ENCODE assay signal across 1 cellular context in the genomic region with DNA sequence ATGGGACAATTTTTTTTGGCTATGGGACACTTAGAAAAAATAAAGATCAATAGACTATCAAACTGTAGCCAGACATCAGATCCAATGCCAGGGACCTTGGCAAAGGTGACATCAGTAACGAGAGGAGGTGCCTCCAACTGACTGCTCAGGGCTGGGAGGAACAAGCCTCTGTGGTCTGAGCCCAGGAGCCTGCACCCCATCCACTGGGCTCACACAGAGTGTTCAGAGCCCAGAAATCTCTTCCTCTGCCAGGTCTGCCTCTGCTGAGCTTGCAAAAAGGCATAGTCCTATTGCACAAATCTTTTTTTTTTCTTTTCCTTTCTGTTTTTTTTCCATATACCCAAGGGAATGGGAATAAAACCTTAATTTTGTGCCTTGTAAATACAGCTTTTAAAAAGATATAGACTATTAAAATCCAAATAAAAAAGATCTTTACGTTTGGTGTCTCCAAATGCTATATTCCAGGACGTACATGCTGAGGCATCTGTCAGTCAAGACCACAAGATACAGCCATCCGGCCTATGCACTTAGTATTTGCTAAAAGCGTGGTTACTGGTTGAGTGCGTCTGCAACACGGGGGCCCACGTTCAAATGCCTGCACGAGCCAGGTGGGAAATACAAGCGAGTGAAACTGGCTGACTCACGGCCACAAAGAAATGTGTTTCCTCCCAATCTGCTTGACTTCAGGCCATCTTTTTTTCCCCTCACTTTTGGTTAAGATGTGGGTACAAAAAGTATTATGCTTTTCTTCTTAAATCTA.
TF ChIP-seq lines count a peak whose summit lies in the region.

No MANE protein-coding gene starts in this region.

TF ChIP-seq in SK-N-SH, 30 proteins besides CTCF, POLR2A, EP300 and RAD21:
- TF ChIP-seq NRF1 (IDR thresholded peaks at IDR 0.05; ENCODE audit: low read depth, low read length) (no peak), FOXJ3 (CRISPR knock-in tag; IDR thresholded peaks at IDR 0.05) (no peak)
TF ChIP-seq in SK-N-SH: peak in this region for 0.
